ENCODE assay signal across 7 cellular contexts in the genomic region with DNA sequence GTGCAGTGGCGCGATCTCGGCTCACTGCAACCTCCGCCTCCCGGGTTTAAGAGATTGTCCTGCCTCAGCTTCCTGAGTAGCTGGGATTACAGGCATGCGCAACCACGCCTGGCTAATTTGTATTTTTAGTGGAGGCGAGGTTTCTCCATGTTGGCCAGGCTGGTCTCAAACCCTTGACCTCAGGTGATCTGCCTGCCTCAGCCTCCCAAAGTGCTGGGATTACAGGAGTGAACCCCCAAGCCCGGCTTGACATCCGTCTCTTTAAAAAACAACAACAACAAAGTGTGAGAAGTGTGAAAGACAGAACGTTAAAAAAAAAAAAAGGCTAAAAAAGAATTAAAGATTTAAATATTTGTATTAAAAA. TPM values are rescaled to one million over a fixed set of nuclear protein-coding genes. Genes with fewer than 3 reads are reported as not detected.
DNase-seq lines count a peak whose midpoint lies in the region; TF ChIP-seq lines count a peak whose summit lies in the region.
"Not testable (repeated sequence)": the region's sequence is repeated elsewhere in the genome, so short reads cannot be mapped to it uniquely, and the experiment has no call there.
"Had no signal": no experiment of that assay in that cellular context is flagged by ENCODE, and none has a peak within 500 bp of the region (broad histone marks: within the 10 kb centered on the region; RNA-seq: fewer than 3 reads in every experiment).

No MANE protein-coding gene starts in this region.

- not testable (repeated sequence) for H2AFZ ChIP-seq in mesenchymal stem cell (ENCODE audit: low read depth, low read length)

- not testable (repeated sequence) for H3K23ac ChIP-seq in mesenchymal stem cell (ENCODE audit: low read length in 2 of 2)

- not testable (repeated sequence) for H3K14ac ChIP-seq in mesenchymal stem cell (ENCODE audit: low read length in 2 of 2)

- peak overlapping the region; percentile 97 for H3K4me3 Mint-ChIP-seq in activated naive CD4-positive, alpha-beta T cell treated with anti-CD3 and anti-CD28 coated beads for 36 hours
- H3K4me3 Mint-ChIP-seq in endothelial cell (ENCODE audit: unreplicated experiment): peak overlapping the region; percentile 96

- intact Hi-C loops in activated naive CD4-positive, alpha-beta T cell treated with anti-CD3 and anti-CD28 coated beads for 36 hours (cut with micrococcal nuclease); spleen (cut with DNase I; ENCODE audit: low total_unique reads): not testable (repeated sequence)

- H3K4me1 Mint-ChIP-seq in activated naive CD4-positive, alpha-beta T cell treated with anti-CD3 and anti-CD28 coated beads for 36 hours (ENCODE audit: low read depth): peaks cover 43% of the 10 kb centered on the region
- peaks cover 20% of the 10 kb centered on the region for H3K4me1 Mint-ChIP-seq in endothelial cell (ENCODE audit: unreplicated experiment)

- H2BK5ac ChIP-seq in mesenchymal stem cell (ENCODE audit: low read depth, low read length, poor library complexity, severe bottlenecking): not testable (repeated sequence)

- TF ChIP-seq POLR2A in NB4 (IDR thresholded peaks at IDR 0.05; ENCODE audit: extremely low read depth, insufficient read length); spleen (IDR thresholded peaks at IDR 0.05): not testable (repeated sequence)

- H3K4ac ChIP-seq in mesenchymal stem cell (ENCODE audit: low read depth in 1 of 2, low read length in 2 of 2): not testable (repeated sequence)

- peak overlapping the region; percentile 96 for H3K9ac ChIP-seq in mesenchymal stem cell (ENCODE audit: low read length)

- not testable (repeated sequence) for TF ChIP-seq CTCF in BJ (IDR thresholded peaks at IDR 0.05; ENCODE audit: insufficient read depth, low read depth, low read length); NB4 (IDR thresholded peaks at IDR 0.05; ENCODE audit: low read depth, low read length); endothelial cell (IDR thresholded peaks at IDR 0.05; ENCODE audit: unreplicated experiment); spleen (IDR thresholded peaks at IDR 0.05 in 8 of 11, conservative IDR thresholded peaks at IDR 0.05 in 3 of 11)

- not testable (repeated sequence) for H3K36me3 ChIP-seq in BJ (ENCODE audit: control insufficient read depth, insufficient read depth, low read length)
- peaks cover 11 to 16% of the 10 kb centered on the region in 2 experiments for H3K36me3 ChIP-seq in mesenchymal stem cell (ENCODE audit: control insufficient read depth in 1 of 2, insufficient read depth in 2 of 2, low read depth in 1 of 2, low read length in 2 of 2)
- H3K36me3 ChIP-seq in spleen: peaks cover 0 to 23% (median 3%) of the 10 kb centered on the region in 6 donors

- H2BK15ac ChIP-seq in mesenchymal stem cell (ENCODE audit: low read depth, poor library complexity, severe bottlenecking): not testable (repeated sequence)

- H3K4me1 ChIP-seq in mesenchymal stem cell (ENCODE audit: control insufficient read depth, insufficient read depth, low read depth, low read length): peaks cover 11% of the 10 kb centered on the region
- peaks cover 10 to 56% (median 49%) of the 10 kb centered on the region in 6 donors for H3K4me1 ChIP-seq in spleen

- not testable (repeated sequence) for H4K91ac ChIP-seq in mesenchymal stem cell (ENCODE audit: low read length)

- H3K27me3 Mint-ChIP-seq in activated naive CD4-positive, alpha-beta T cell treated with anti-CD3 and anti-CD28 coated beads for 36 hours (ENCODE audit: low read depth): not testable (repeated sequence)
- peaks cover 11% of the 10 kb centered on the region for H3K27me3 Mint-ChIP-seq in endothelial cell (ENCODE audit: unreplicated experiment)

- H3K27me3 ChIP-seq in BJ (ENCODE audit: control insufficient read depth, insufficient read depth, low read length); mesenchymal stem cell (ENCODE audit: control insufficient read depth in 1 of 2, insufficient read depth in 1 of 2, low read length in 2 of 2): not testable (repeated sequence)
- peaks cover 0 to 24% (median 0%) of the 10 kb centered on the region in 7 donors for H3K27me3 ChIP-seq in spleen (replicated peaks in 1 of 7)

- peaks cover 19% of the 10 kb centered on the region for H3K79me1 ChIP-seq in mesenchymal stem cell (replicated peaks; ENCODE audit: low read length, poor library complexity, severe bottlenecking)

- not testable (repeated sequence) for H2BK120ac ChIP-seq in mesenchymal stem cell (ENCODE audit: low read depth, low read length)

- H3K4me2 ChIP-seq in mesenchymal stem cell (ENCODE audit: low read length, poor library complexity, severe bottlenecking): not testable (repeated sequence)

- peak overlapping the region; percentile 63 for H3K4me3 ChIP-seq in BJ (ENCODE audit: low read depth, low read length)
- H3K4me3 ChIP-seq in NB4 (ENCODE audit: low read depth, low read length): peak overlapping the region; percentile 76
- H3K4me3 ChIP-seq in mesenchymal stem cell (ENCODE audit: insufficient read depth in 1 of 2, low read depth in 1 of 2, low read length in 2 of 2): peak overlapping the region in 1 of 2 experiments; percentile 99
- H3K4me3 ChIP-seq in spleen: peak overlapping the region in 7 of 8 donors; percentile 71 to 92 (median 83)

- not testable (repeated sequence) for DNase-seq in BJ (ENCODE audit: low read depth); NB4 (ENCODE audit: low read depth); activated naive CD4-positive, alpha-beta T cell treated with anti-CD3 and anti-CD28 coated beads for 36 hours; endothelial cell (ENCODE audit: low spot score); mesenchymal stem cell; spleen

- CTCF ChIA-PET in BJ (lab: Yijun Ruan, JAX): interaction anchor here (0.7 to 1.2 kb wide), 3 partner anchors 65 to 111 kb away, joined by 3 to 4 read pairs (median 3); no protein-coding TSS in a partner anchor
- CTCF ChIA-PET in activated naive CD4-positive, alpha-beta T cell treated with anti-CD3 and anti-CD28 coated beads for 36 hours (lab: Charles Lee): interaction anchor here (1.0 to 1.7 kb wide), 5 partner anchors 55 to 254 kb away, joined by 3 to 6 read pairs (median 4); partner anchors contain the start of genes BAX, CA11, GYS1 and RUVBL2

- POLR2A ChIA-PET in BJ (lab: Charles Lee): not testable (repeated sequence)

- H3K9me3 ChIP-seq in mesenchymal stem cell (ENCODE audit: control insufficient read depth, low read length); spleen: not testable (repeated sequence)

- peak overlapping the region; percentile 67 for H4K8ac ChIP-seq in mesenchymal stem cell (ENCODE audit: low read length)

- peaks cover 25% of the 10 kb centered on the region for H3K36me3 Mint-ChIP-seq in activated naive CD4-positive, alpha-beta T cell treated with anti-CD3 and anti-CD28 coated beads for 36 hours (ENCODE audit: low read depth)
- not testable (repeated sequence) for H3K36me3 Mint-ChIP-seq in endothelial cell (ENCODE audit: low read depth, unreplicated experiment)

- WGBS in mesenchymal stem cell: 96% methylated on average over 8 of the region's 11 CpGs
- 80 to 89% (median 85%) methylated on average over 9 to 11 of the region's 11 CpGs for WGBS in spleen, 5 donors

- peak overlapping the region; percentile 96 for H3K27ac Mint-ChIP-seq in activated naive CD4-positive, alpha-beta T cell treated with anti-CD3 and anti-CD28 coated beads for 36 hours
- peak overlapping the region; percentile 70 for H3K27ac Mint-ChIP-seq in endothelial cell (ENCODE audit: unreplicated experiment)

- not testable (repeated sequence) for H3K9me3 Mint-ChIP-seq in activated naive CD4-positive, alpha-beta T cell treated with anti-CD3 and anti-CD28 coated beads for 36 hours; endothelial cell (ENCODE audit: unreplicated experiment)

- H2BK12ac ChIP-seq in mesenchymal stem cell (ENCODE audit: low read length in 2 of 2): not testable (repeated sequence)

- peak overlapping the region; percentile 92 for H3K27ac ChIP-seq in mesenchymal stem cell (ENCODE audit: low read length, poor library complexity, severe bottlenecking)
- H3K27ac ChIP-seq in spleen: peak overlapping the region; percentile 63 to 94 (median 90)

- not testable (repeated sequence) for H2AK5ac ChIP-seq in mesenchymal stem cell (ENCODE audit: low read length, severe bottlenecking)

- not testable (repeated sequence) for H3K18ac ChIP-seq in mesenchymal stem cell (ENCODE audit: low read depth in 1 of 2, low read length in 2 of 2)

RNA-seq across cellular contexts. Expression of gene NUCB1, which starts 0.7 kb away (rescaled TPM):
- 145 and 305 TPM in 2 replicates for polyA plus RNA-seq in BJ (2011; rRNA removed)
- 46.8 and 47.6 TPM in 2 replicates for polyA minus RNA-seq in BJ (2011; rRNA and poly(A)+ RNA removed)
- total RNA-seq in activated naive CD4-positive, alpha-beta T cell treated with anti-CD3 and anti-CD28 coated beads for 36 hours: 100 to 1,000 TPM; 172 to 182 TPM
- total RNA-seq in endothelial cell (ENCODE audit: unreplicated experiment): 244 TPM
- 185 TPM for polyA plus RNA-seq in mesenchymal stem cell (2013, experiment 1 of 2)
- polyA plus RNA-seq in mesenchymal stem cell (2013, experiment 2 of 2): 179 TPM
- 100 to 1,000 TPM; 217 to 321 (median 268) TPM for total RNA-seq in spleen
- polyA plus RNA-seq in spleen: 100 to 1,000 TPM in 1 of 3 donors, 10 to 100 TPM in 2; 67.6 to 125 (median 72.4) TPM

RNA-seq across cellular contexts. Expression of gene TULP2, which starts 0.8 kb away (rescaled TPM):
- polyA plus RNA-seq in BJ (2011; rRNA removed) (0.07 and 0.10 TPM in 2 replicates), spleen (under 1 TPM in 2 of 3 donors, not detected in 1; 0.14 to 0.32 TPM)
- polyA minus RNA-seq in BJ (2011; rRNA and poly(A)+ RNA removed): not detected in 2 replicates
- total RNA-seq in activated naive CD4-positive, alpha-beta T cell treated with anti-CD3 and anti-CD28 coated beads for 36 hours: under 1 TPM; 0.54 to 0.81 TPM
- total RNA-seq in endothelial cell (ENCODE audit: unreplicated experiment) (4.3 TPM), spleen (1 to 10 TPM in 3 of 7 donors, under 1 TPM in 3, not detected in 1; 0.34 to 5.0 (median 1.3) TPM)
- 0.01 TPM for polyA plus RNA-seq in mesenchymal stem cell (2013, experiment 1 of 2)
- not detected for polyA plus RNA-seq in mesenchymal stem cell (2013, experiment 2 of 2)
- total RNA-seq: left colon had no signal

RNA-seq across cellular contexts. Expression of gene PPP1R15A, which starts 27.1 kb away (rescaled TPM):
- polyA plus RNA-seq in BJ (2011; rRNA removed) (24.7 and 43.0 TPM in 2 replicates), spleen (10 to 100 TPM; 18.5 to 54.5 (median 21.5) TPM)
- 12.4 and 13.8 TPM in 2 replicates for polyA minus RNA-seq in BJ (2011; rRNA and poly(A)+ RNA removed)
- total RNA-seq in activated naive CD4-positive, alpha-beta T cell treated with anti-CD3 and anti-CD28 coated beads for 36 hours: 10 to 100 TPM; 96.5 to 97.4 TPM
- total RNA-seq in endothelial cell (ENCODE audit: unreplicated experiment) (65.8 TPM), spleen (10 to 100 TPM; 30.2 to 74.2 (median 47.6) TPM)
- polyA plus RNA-seq in mesenchymal stem cell (2013, experiment 1 of 2): 121 TPM
- 118 TPM for polyA plus RNA-seq in mesenchymal stem cell (2013, experiment 2 of 2)

RNA-seq across cellular contexts. Expression of gene PLEKHA4, which starts 31.0 kb away (rescaled TPM):
- polyA plus RNA-seq in BJ (2011; rRNA removed) (3.3 and 5.4 TPM in 2 replicates), spleen (10 to 100 TPM; 12.2 to 20.6 (median 13.8) TPM)
- polyA minus RNA-seq in BJ (2011; rRNA and poly(A)+ RNA removed): 4.7 and 5.2 TPM in 2 replicates
- total RNA-seq in activated naive CD4-positive, alpha-beta T cell treated with anti-CD3 and anti-CD28 coated beads for 36 hours: 1 to 10 TPM; 8.3 to 8.8 TPM
- total RNA-seq in endothelial cell (ENCODE audit: unreplicated experiment) (14.1 TPM), spleen (10 to 100 TPM in 6 of 7 donors, 1 to 10 TPM in 1; 8.6 to 24.2 (median 16.0) TPM)
- 20.7 TPM for polyA plus RNA-seq in mesenchymal stem cell (2013, experiment 1 of 2)
- polyA plus RNA-seq in mesenchymal stem cell (2013, experiment 2 of 2): 20.0 TPM

RNA-seq across cellular contexts. Expression of gene DHDH, which starts 34.1 kb away (rescaled TPM):
- polyA plus RNA-seq in BJ (2011; rRNA removed): not detected in 2 replicates
- polyA minus RNA-seq in BJ (2011; rRNA and poly(A)+ RNA removed): not detected in 2 replicates
- 1 to 10 TPM; 4.2 to 4.5 TPM for total RNA-seq in activated naive CD4-positive, alpha-beta T cell treated with anti-CD3 and anti-CD28 coated beads for 36 hours
- total RNA-seq in endothelial cell (ENCODE audit: unreplicated experiment): 1.0 TPM
- not detected for polyA plus RNA-seq in mesenchymal stem cell (2013, experiment 1 of 2)
- polyA plus RNA-seq in mesenchymal stem cell (2013, experiment 2 of 2): 0.04 TPM
- 1 to 10 TPM in 4 of 7 donors, under 1 TPM in 2, not detected in 1; 0.51 to 4.5 (median 2.5) TPM for total RNA-seq in spleen
- polyA plus RNA-seq in spleen: 1 to 10 TPM; 1.2 to 2.6 (median 1.2) TPM
